In genomic region chr1:203268901-203269653, GRCh38 we compare ENCODE assay signal across 8 cellular contexts. TPM values are rescaled to one million over a fixed set of nuclear protein-coding genes. Genes with fewer than 3 reads are reported as not detected.
A peak's percentile ranks its signal among the peaks of the same experiment; 100 is the strongest.
DNase-seq lines count a peak whose midpoint lies in the region; ATAC-seq and TF ChIP-seq lines count a peak whose summit lies in the region.

No MANE protein-coding gene starts in this region.

- DNase-seq in EL (peak; percentile 68), NCI-H1092 (lab: John Stamatoyannopoulos, UW) (peak; percentile 74), RWPE2 (ENCODE audit: low spot score) (no peak), caudate nucleus (lab: John Stamatoyannopoulos, UW) (peak in 18 of 61 donors; percentile 24 to 79 (median 46)), right lobe of liver (no peak), upper lobe of right lung (no peak)

- 5% methylated on average over 4 of the region's 5 CpGs for WGBS in right lobe of liver (ENCODE audit: insufficient coverage, low coverage, low lambda C conversion rate, missing lambda C conversion rate)

- ATAC-seq in RWPE2 (ENCODE audit: low read depth) (peak; percentile 31), right lobe of liver (peak; percentile 38 to 53 (median 44)), upper lobe of right lung (peak; percentile 44), HG03565 (IDR thresholded peaks at IDR 0.05; ENCODE audit: unreplicated experiment) (no peak)

- H3K36me3 ChIP-seq in RWPE2 (ENCODE audit: low read depth) = no peaks in the 10 kb centered on the region
- no peaks in the 10 kb centered on the region for H3K36me3 ChIP-seq in right lobe of liver
- no peaks in the 10 kb centered on the region for H3K36me3 ChIP-seq in upper lobe of right lung

- no peak for TF ChIP-seq POLR2A in right lobe of liver (IDR thresholded peaks at IDR 0.05)

- TF ChIP-seq CTCF in 22Rv1 (IDR thresholded peaks at IDR 0.05) = peak; percentile 99
- TF ChIP-seq CTCF in RWPE2 (IDR thresholded peaks at IDR 0.05; ENCODE audit: poor library complexity, severe bottlenecking) = peak; percentile 93
- TF ChIP-seq CTCF in right lobe of liver (IDR thresholded peaks at IDR 0.05) = peak; percentile 84 to 98 (median 87)
- peak; percentile 94 for TF ChIP-seq CTCF in upper lobe of right lung (IDR thresholded peaks at IDR 0.05)

- H3K4me3 ChIP-seq in RWPE2 (ENCODE audit: severe bottlenecking) (no peak overlapping the region), right lobe of liver (no peak overlapping the region), upper lobe of right lung (no peak overlapping the region)

- H3K27ac ChIP-seq in 22Rv1 (no peak overlapping the region), RWPE2 (ENCODE audit: poor library complexity, severe bottlenecking) (no peak overlapping the region), caudate nucleus (ENCODE audit: low read depth, low read length) (peak overlapping the region; percentile 87), right lobe of liver (no peak overlapping the region), upper lobe of right lung (peak overlapping the region; percentile 21)

- intact Hi-C loops in right lobe of liver (cut with DNase I) (no loop called here), upper lobe of right lung (cut with DNase I) (no loop called here)

- H3K27me3 ChIP-seq in RWPE2 (ENCODE audit: insufficient read depth, poor library complexity, severe bottlenecking) (no peaks in the 10 kb centered on the region), right lobe of liver (no peaks in the 10 kb centered on the region), upper lobe of right lung (no peaks in the 10 kb centered on the region)

- H3K4me1 ChIP-seq in RWPE2 (ENCODE audit: insufficient read depth, poor library complexity, severe bottlenecking) (no peaks in the 10 kb centered on the region), right lobe of liver (peaks cover 0 to 12% (median 0%) of the 10 kb centered on the region in 4 donors), upper lobe of right lung (peaks cover 30% of the 10 kb centered on the region)

- H3K9me3 ChIP-seq in RWPE2 (ENCODE audit: severe bottlenecking) (no peaks in the 10 kb centered on the region), right lobe of liver (no peaks in the 10 kb centered on the region), upper lobe of right lung (no peaks in the 10 kb centered on the region)

RNA-seq across cellular contexts. Expression of gene BTG2, which starts 36.2 kb away (rescaled TPM):
- total RNA-seq in right lobe of liver (10 to 100 TPM in 1 of 6 experiments, 1 to 10 TPM in 5; 2.0 to 11.2 (median 5.4) TPM), upper lobe of right lung (95.3 TPM)

RNA-seq across cellular contexts. Expression of gene CHIT1, which starts 39.6 kb away (rescaled TPM):
- total RNA-seq in right lobe of liver (under 1 TPM in 3 of 6 experiments, not detected in 3; 0.46 to 0.61 (median 0.46) TPM), upper lobe of right lung (751 TPM)

Comparison
In these comparisons a context has a peak if more than half of its experiments do, and no peak if none do; other contexts are left out.
1. H3K27ac ChIP-seq: peak in caudate nucleus (single experiment) and upper lobe of right lung (single experiment); none in 22Rv1 (single experiment), RWPE2 (single experiment) and right lobe of liver (0 of 3).
2. DNase-seq: peak in EL (single experiment) and NCI-H1092 (single experiment); none in RWPE2 (single experiment), right lobe of liver (0 of 3) and upper lobe of right lung (single experiment).
3. RNA of gene CHIT1, which starts 39.6 kb away (total RNA-seq): 751 TPM in upper lobe of right lung (single experiment); 0.46 to 0.61 TPM in right lobe of liver; every median in the first group is over 100 times any median in the second.
4. Peak in every context shown above with its lines, with median percentiles within 50 percentile points of each other: CTCF ChIP-seq.